Comparison of ENCODE assay signal across 1 cellular context in the genomic region with DNA sequence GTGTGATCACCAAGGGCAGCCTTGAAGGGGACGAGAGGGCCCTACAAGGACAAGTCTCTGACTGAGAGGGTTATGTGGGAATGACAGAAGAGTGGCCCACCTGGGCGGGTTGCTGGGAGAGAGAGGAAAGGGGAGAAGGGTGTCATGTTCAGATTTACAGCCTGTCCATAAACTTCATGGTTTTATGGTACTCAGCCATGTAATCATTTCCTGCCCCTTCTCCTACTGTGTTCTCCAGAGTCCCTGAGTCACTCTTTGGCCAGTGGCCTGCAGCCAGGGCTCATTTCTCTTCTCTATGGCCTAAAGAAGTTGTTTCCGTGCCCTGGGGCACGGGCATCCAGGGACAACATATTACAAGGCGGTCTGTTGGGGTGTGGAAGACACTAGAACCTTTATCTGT.
TF ChIP-seq lines count a peak whose summit lies in the region.

No MANE protein-coding gene starts in this region.

TF ChIP-seq in HepG2, 621 proteins besides CTCF, POLR2A, EP300 and RAD21:
- TF ChIP-seq JARID2 (CRISPR knock-in tag; IDR thresholded peaks at IDR 0.05; ENCODE audit: insufficient replicate concordance) (no peak), ZNF660 (CRISPR knock-in tag; IDR thresholded peaks at IDR 0.05; ENCODE audit: borderline replicate concordance, low read depth) (no peak), ISL2 (CRISPR knock-in tag; IDR thresholded peaks at IDR 0.05) (no peak)
